In the genomic region with DNA sequence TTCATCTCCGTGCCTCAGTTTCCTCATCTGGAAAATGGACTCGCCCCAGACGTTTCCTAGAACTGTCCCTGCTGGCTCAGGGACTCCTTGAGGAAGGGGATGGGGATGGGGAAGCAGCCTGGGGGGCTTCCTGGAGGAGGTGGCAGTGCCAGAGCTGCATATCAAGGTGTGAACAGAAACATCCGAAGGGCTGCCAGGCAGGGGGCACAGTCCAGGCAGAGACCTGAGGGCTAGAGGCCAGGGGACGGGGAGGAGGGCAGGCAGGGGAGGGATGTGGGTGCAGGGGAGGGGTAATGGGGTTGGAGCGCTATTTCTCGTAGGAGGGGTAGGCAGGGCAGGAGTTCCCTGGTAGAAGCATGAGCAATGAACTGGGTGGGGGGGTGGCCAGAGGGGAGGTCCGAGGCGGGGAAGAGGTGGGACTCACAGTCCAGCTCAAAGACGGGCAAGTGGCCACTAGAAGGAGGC, we compare ENCODE assay signal across 31 cellular contexts. TPM values are rescaled to one million over a fixed set of nuclear protein-coding genes. Genes with fewer than 3 reads are reported as not detected.
DNase-seq lines count a peak whose midpoint lies in the region; ATAC-seq and TF ChIP-seq lines count a peak whose summit lies in the region.
"Had no signal": no experiment of that assay in that cellular context is flagged by ENCODE, and none has a peak within 500 bp of the region (broad histone marks: within the 10 kb centered on the region; RNA-seq: fewer than 3 reads in every experiment).

No MANE protein-coding gene starts in this region.

- H3K18ac ChIP-seq in IMR-90 (ENCODE audit: low read depth, low read length): no peak overlapping the region

- no peak overlapping the region for H2BK15ac ChIP-seq in IMR-90 (ENCODE audit: low read depth, low read length)

- H4K8ac ChIP-seq in IMR-90 (ENCODE audit: low read depth in 2 of 2, low read length in 2 of 2): no peak overlapping the region

- H3K14ac ChIP-seq in IMR-90 (replicated peaks; ENCODE audit: low read depth, low read length): no peak overlapping the region

- no peak for TF ChIP-seq RAD21 in IMR-90 (IDR thresholded peaks at IDR 0.05; ENCODE audit: low read length)

- no peak for TF ChIP-seq CTCF in IMR-90 (conservative IDR thresholded peaks at IDR 0.05; ENCODE audit: low read depth, low read length)
- TF ChIP-seq CTCF in fibroblast of mammary gland (conservative IDR thresholded peaks at IDR 0.05; ENCODE audit: control insufficient read depth, insufficient read depth, low read depth, low read length): no peak
- no peak for TF ChIP-seq CTCF in sigmoid colon (IDR thresholded peaks at IDR 0.05)
- TF ChIP-seq CTCF in left lung (IDR thresholded peaks at IDR 0.05): no peak

- no peak overlapping the region for H3K23ac ChIP-seq in IMR-90 (ENCODE audit: low read depth, low read length)

- no peak overlapping the region for H2BK20ac ChIP-seq in IMR-90 (ENCODE audit: low read depth, low read length)

- no peak overlapping the region for H3K56ac ChIP-seq in IMR-90 (ENCODE audit: extremely low read depth, insufficient read depth, low read length)

- WGBS in IMR-90 (ENCODE audit: extremely low coverage in 2 of 2, insufficient read length in 1 of 2), 2 experiments: 60% methylated on average over 4 of the region's 10 CpGs; no CpG with 5 or more reads in 1 of the 2 experiments
- WGBS in sigmoid colon, 2 donors: 25 to 37% methylated on average over 10 of the region's 10 CpGs

- TF ChIP-seq EP300 in sigmoid colon (IDR thresholded peaks at IDR 0.05): no peak

- no peaks in the 10 kb centered on the region; the same call in 1 of the 2 replicates for H4K20me1 ChIP-seq in IMR-90 (ENCODE audit: insufficient read depth, low read length)

- ATAC-seq in IMR-90 (ENCODE audit: low read depth) (no peak), GM18505 (IDR thresholded peaks at IDR 0.05; ENCODE audit: unreplicated experiment) (no peak), left lung (no peak)
- ATAC-seq: activated naive CD8-positive, alpha-beta T cell treated with anti-CD3 and anti-CD28 coated beads, Interleukin-2, amount 50 U/mL, for 24 hours; effector memory CD8-positive, alpha-beta T cell; left lobe of liver; stimulated activated memory B cell treated with anti-CD40 and anti-IgM and Interleukin-4, amounts not matched to agents 10 μg/mL and 1 μg/mL and 100 μg/mL, for 72 hours had no signal

- no peak overlapping the region for H2AFZ ChIP-seq in IMR-90 (replicated peaks; ENCODE audit: low read length, poor library complexity)
- H2AFZ ChIP-seq: parathyroid adenoma, PC-9 had no signal

- dilution Hi-C loops in IMR-90 (cut with HindIII; ENCODE audit: low sequenced_read_pairs, unreplicated experiment): no loop called here

- H3K4me3 ChIP-seq in IMR-90 (ENCODE audit: insufficient read depth, low read depth, low read length): no peak overlapping the region
- H3K4me3 ChIP-seq in fibroblast of mammary gland (ENCODE audit: control insufficient read depth, low read depth, low read length): no peak overlapping the region
- H3K4me3 ChIP-seq in sigmoid colon: no peak overlapping the region
- no peak overlapping the region for H3K4me3 ChIP-seq in left lung
- H3K4me3 ChIP-seq: PC-9 had no signal

- TF ChIP-seq POLR2A in IMR-90 (IDR thresholded peaks at IDR 0.05; ENCODE audit: low read depth, low read length): no peak
- TF ChIP-seq POLR2A in sigmoid colon (IDR thresholded peaks at IDR 0.05): no peak
- TF ChIP-seq POLR2A in GM18505 (IDR thresholded peaks at IDR 0.05; ENCODE audit: borderline replicate concordance, extremely low read depth, insufficient read depth, insufficient read length): no peak

- H2BK120ac ChIP-seq in IMR-90 (ENCODE audit: low read depth, low read length): no peak overlapping the region

- no peak overlapping the region for H2AK9ac ChIP-seq in IMR-90 (replicated peaks; ENCODE audit: low read depth, low read length, poor library complexity)

- no peaks in the 10 kb centered on the region for H3K9me3 ChIP-seq in IMR-90 (ENCODE audit: control insufficient read depth, insufficient read depth, low read length)
- no peaks in the 10 kb centered on the region for H3K9me3 ChIP-seq in sigmoid colon
- no peaks in the 10 kb centered on the region for H3K9me3 ChIP-seq in left lung

- in situ Hi-C loops in IMR-90 (cut with MboI; ENCODE audit: low sequenced_read_pairs): no loop called here

- H2BK5ac ChIP-seq in IMR-90 (ENCODE audit: low read depth, low read length, poor library complexity, severe bottlenecking): no peak overlapping the region

- H3K27me3 ChIP-seq in IMR-90 (ENCODE audit: control insufficient read depth, insufficient read depth, low read length) (peaks cover 15% of the 10 kb centered on the region), sigmoid colon (peaks cover 16 to 73% (median 52%) of the 10 kb centered on the region in 3 donors), left lung (peaks cover 14 to 84% of the 10 kb centered on the region in 2 donors)

- H4K5ac ChIP-seq in IMR-90 (ENCODE audit: low read depth, low read length): no peak overlapping the region

- no peak overlapping the region for H4K91ac ChIP-seq in IMR-90 (ENCODE audit: insufficient read depth, low read depth, low read length)

- no peaks in the 10 kb centered on the region for H3K36me3 ChIP-seq in IMR-90 (ENCODE audit: control insufficient read depth, insufficient read depth, low read length)
- no peaks in the 10 kb centered on the region for H3K36me3 ChIP-seq in sigmoid colon
- H3K36me3 ChIP-seq in left lung: no peaks in the 10 kb centered on the region

- DNase-seq in IMR-90: no peak
- peak; percentile 56 for DNase-seq in MV-4-11 (lab: John Stamatoyannopoulos, UW)
- peak; percentile 29 for DNase-seq in fibroblast of mammary gland (ENCODE audit: low read depth)
- no peak for DNase-seq in sigmoid colon
- no peak for DNase-seq in left lung
- DNase-seq in dedifferentiated amniotic fluid mesenchymal stem cell (ENCODE audit: extremely low spot score): no peak
- DNase-seq: activated CD4-positive, alpha-beta T cell treated with anti-CD3 and anti-CD28 coated beads, Interleukin-2, amount 10 ng/mL, durations not matched to agents 24 days and 14 days; activated naive CD8-positive, alpha-beta T cell treated with anti-CD3 and anti-CD28 coated beads, Interleukin-2, amount 50 U/mL, for 24 hours; activated T-cell treated with anti-CD3 and anti-CD28 coated beads, Interleukin-2, amount 50 U/mL, for 24 hours; C1 segment of cervical spinal cord; caudate nucleus; COR-L47; cortex of kidney; effector memory CD8-positive, alpha-beta T cell; HCEC 1CT; mesendoderm; NCI-H1105 treated with DMSO at 0.1 percent for 48 hours; NCI-H2029 treated with DMSO at 0.1 percent for 48 hours; NCI-H524 treated with DMSO at 0.1 percent for 48 hours; PC-9; SHP77 treated with DMSO at 0.1 percent for 48 hours; stimulated activated CD4-positive, alpha-beta T cell treated with anti-CD3 and anti-CD28 coated beads, Interleukin-15, amount 100 ng/mL, for 24 hours; T-helper 9 cell; trophoblast cell had no signal

- H3K9me1 ChIP-seq in IMR-90 (ENCODE audit: insufficient read depth, low read length): no peaks in the 10 kb centered on the region

- no peak overlapping the region for H3K4me2 ChIP-seq in IMR-90 (ENCODE audit: low read depth, low read length)
- H3K4me2 ChIP-seq: PC-9 had no signal

- CTCF ChIA-PET in IMR-90 (lab: Yijun Ruan, JAX): no interaction called here

- POLR2A ChIA-PET in IMR-90 (lab: Charles Lee; ENCODE audit: unreplicated experiment): interaction anchor here (0.6 kb wide), 1 partner anchor 31 kb away, joined by 4 read pairs; no protein-coding TSS in a partner anchor

- 0 out of 2 replicates have a peak overlapping the region, but pooled peaks have one; percentile 8 for H2AK5ac ChIP-seq in IMR-90 (ENCODE audit: low read depth, low read length)

- no peak overlapping the region for H3K27ac ChIP-seq in IMR-90 (ENCODE audit: insufficient read depth, low read length)
- H3K27ac ChIP-seq in sigmoid colon: peak overlapping the region; percentile 23 to 54 (median 42)
- H3K27ac ChIP-seq in left lung: no peak overlapping the region
- H3K27ac ChIP-seq: parathyroid adenoma, PC-9 had no signal

- intact Hi-C loops in IMR-90 (cut with micrococcal nuclease) (no loop called here), sigmoid colon (cut with DNase I) (no loop called here), left lung (cut with DNase I) (no loop called here)

- no peak overlapping the region for H3K4ac ChIP-seq in IMR-90 (ENCODE audit: low read depth, low read length)

- no peak overlapping the region for H3K9ac ChIP-seq in IMR-90 (ENCODE audit: low read depth, low read length)
- H3K9ac ChIP-seq: parathyroid adenoma had no signal

- no TSS peak for BruUV-seq in IMR-90 (replicated peaks; lab: Mats Ljungman, UMichigan)

- no peaks in the 10 kb centered on the region for H3K79me1 ChIP-seq in IMR-90 (ENCODE audit: low read depth in 1 of 2, low read length in 2 of 2)

- H3K4me1 ChIP-seq in IMR-90 (ENCODE audit: control insufficient read depth, insufficient read depth, low read length): peaks cover 6% of the 10 kb centered on the region
- H3K4me1 ChIP-seq in sigmoid colon: peaks cover 0 to 51% (median 38%) of the 10 kb centered on the region in 4 donors
- H3K4me1 ChIP-seq in left lung: peaks cover 11 to 54% of the 10 kb centered on the region in 2 donors

RNA-seq across cellular contexts. Expression of a gene that starts 3.6 kb away (rescaled TPM):
- not detected in 2 replicates for total RNA-seq in IMR-90 (2012; rRNA removed)
- polyA plus RNA-seq in IMR-90 (2012; rRNA removed): 0.24 and 0.27 TPM in 2 replicates
- 0.10 and 0.21 TPM in 2 replicates for polyA plus RNA-seq in IMR-90 (2012; cell fraction: cytosol; rRNA removed)
- polyA plus RNA-seq in IMR-90 (2012; cell fraction: nucleus; rRNA removed; ENCODE audit: low replicate concordance): 1.5 and 1.6 TPM in 2 replicates
- total RNA-seq in sigmoid colon: 1 to 10 TPM in 3 of 4 donors, not detected in 1; 1.4 to 3.6 (median 2.3) TPM
- polyA plus RNA-seq in sigmoid colon: under 1 TPM in 1 of 3 donors, not detected in 2; 0.64 TPM
- total RNA-seq in left lung: 1 to 10 TPM in 1 of 2 donors, under 1 TPM in 1; 0.89 to 1.3 TPM
- total RNA-seq: activated CD4-positive, alpha-beta T cell treated with anti-CD3 and anti-CD28 coated beads, Interleukin-2, amount 10 ng/mL, durations not matched to agents 24 days and 14 days; epithelial cell of proximal tubule; neural crest cell; PC-9 had no signal

RNA-seq across cellular contexts. Expression of a gene that starts 7.7 kb away (rescaled TPM):
- total RNA-seq in IMR-90 (2012; rRNA removed): not detected in 2 replicates
- polyA plus RNA-seq in IMR-90 (2012; rRNA removed): not detected in 2 replicates
- not detected in 2 replicates for polyA plus RNA-seq in IMR-90 (2012; cell fraction: cytosol; rRNA removed)
- not detected in 2 replicates for polyA plus RNA-seq in IMR-90 (2012; cell fraction: nucleus; rRNA removed; ENCODE audit: low replicate concordance)
- total RNA-seq in sigmoid colon: not detected
- polyA plus RNA-seq in sigmoid colon: not detected
- under 1 TPM; 0.55 to 0.58 TPM for total RNA-seq in left lung
- total RNA-seq: activated CD4-positive, alpha-beta T cell treated with anti-CD3 and anti-CD28 coated beads, Interleukin-2, amount 10 ng/mL, durations not matched to agents 24 days and 14 days; epithelial cell of proximal tubule; neural crest cell; PC-9; subcutaneous adipose tissue had no signal

RNA-seq across cellular contexts. Expression of a gene that starts 11.0 kb away (rescaled TPM):
- 1.1 and 1.4 TPM in 2 replicates for total RNA-seq in IMR-90 (2012; rRNA removed)
- 2.8 and 3.8 TPM in 2 replicates for polyA plus RNA-seq in IMR-90 (2012; rRNA removed)
- polyA plus RNA-seq in IMR-90 (2012; cell fraction: cytosol; rRNA removed): 5.2 and 11.5 TPM in 2 replicates
- polyA plus RNA-seq in IMR-90 (2012; cell fraction: nucleus; rRNA removed; ENCODE audit: low replicate concordance): 1.6 and 5.5 TPM in 2 replicates
- total RNA-seq in sigmoid colon: 100 to 1,000 TPM; 131 to 830 (median 457) TPM
- polyA plus RNA-seq in sigmoid colon: 100 to 1,000 TPM in 2 of 3 donors, 10 to 100 TPM in 1; 29.1 to 329 (median 101) TPM
- 10 to 100 TPM; 78.0 to 85.3 TPM for total RNA-seq in left lung
- total RNA-seq: neural crest cell had no signal

RNA-seq across cellular contexts. Expression of a gene that starts 20.9 kb away (rescaled TPM):
- not detected in 2 replicates for total RNA-seq in IMR-90 (2012; rRNA removed)
- polyA plus RNA-seq in IMR-90 (2012; rRNA removed): 0.12 TPM in 1 of 2 replicates, not detected in the other
- 0.04 TPM in 1 of 2 replicates, not detected in the other for polyA plus RNA-seq in IMR-90 (2012; cell fraction: cytosol; rRNA removed)
- polyA plus RNA-seq in IMR-90 (2012; cell fraction: nucleus; rRNA removed; ENCODE audit: low replicate concordance): 2.3 and 4.0 TPM in 2 replicates
- total RNA-seq in sigmoid colon: 1 to 10 TPM in 1 of 4 donors, under 1 TPM in 1, not detected in 2; 0.36 to 1.1 TPM
- polyA plus RNA-seq in sigmoid colon: under 1 TPM in 1 of 3 donors, not detected in 2; 0.03 TPM
- 1 to 10 TPM; 1.3 TPM for total RNA-seq in left lung
- total RNA-seq: activated CD4-positive, alpha-beta T cell treated with anti-CD3 and anti-CD28 coated beads, Interleukin-2, amount 10 ng/mL, durations not matched to agents 24 days and 14 days; epithelial cell of proximal tubule; PC-9 had no signal

RNA-seq across cellular contexts. Expression of a gene that starts 26.7 kb away (rescaled TPM):
- 0.36 and 0.56 TPM in 2 replicates for total RNA-seq in IMR-90 (2012; rRNA removed)
- polyA plus RNA-seq in IMR-90 (2012; rRNA removed): 1.2 and 2.0 TPM in 2 replicates
- 1.0 and 4.3 TPM in 2 replicates for polyA plus RNA-seq in IMR-90 (2012; cell fraction: cytosol; rRNA removed)
- polyA plus RNA-seq in IMR-90 (2012; cell fraction: nucleus; rRNA removed; ENCODE audit: low replicate concordance): 1.4 and 3.6 TPM in 2 replicates
- total RNA-seq in sigmoid colon: not detected
- under 1 TPM in 1 of 3 donors, not detected in 2; 0.07 TPM for polyA plus RNA-seq in sigmoid colon
- 1 to 10 TPM; 1.6 to 1.9 TPM for total RNA-seq in left lung
- total RNA-seq: activated CD4-positive, alpha-beta T cell treated with anti-CD3 and anti-CD28 coated beads, Interleukin-2, amount 10 ng/mL, durations not matched to agents 24 days and 14 days; left lobe of liver; subcutaneous adipose tissue had no signal

Comparison
In these comparisons a context has a peak if more than half of its experiments do, and no peak if none do; other contexts are left out.
1. DNase-seq: peak in MV-4-11 (single experiment) and fibroblast of mammary gland (single experiment); none in IMR-90 (single experiment), sigmoid colon (single experiment), left lung (0 of 2) and dedifferentiated amniotic fluid mesenchymal stem cell (single experiment).
2. H3K27ac ChIP-seq: peak in sigmoid colon (4 of 4); none in IMR-90 (single experiment) and left lung (0 of 2).
3. RNA of a gene that starts 11.0 kb away (total RNA-seq): 131 to 830 TPM in sigmoid colon and 78.0 to 85.3 TPM in left lung; 1.1 to 1.4 TPM in IMR-90; every median in the first group is over 10 times any median in the second.